Comparison of ENCODE assay signal across 8 cellular contexts in genomic region chr2:47521666-47522285, GRCh38. TPM values are rescaled to one million over a fixed set of nuclear protein-coding genes. Genes with fewer than 3 reads are reported as not detected.
DNase-seq lines count a peak whose midpoint lies in the region; ATAC-seq, FAIRE-seq and TF ChIP-seq lines count a peak whose summit lies in the region.

No MANE protein-coding gene starts in this region.

- CTCF ChIA-PET in activated CD8-positive, alpha-beta memory T cell treated with anti-CD3 and anti-CD28 coated beads, Interleukin-2, amount 10 ng/mL, durations not matched to agents 7 days and 5 days (lab: Charles Lee): interaction anchor here (1.1 to 3.4 kb wide), 6 partner anchors 11 to 246 kb away, joined by 3 to 15 read pairs (median 4); partner anchors contain the start of gene MSH2
- CTCF ChIA-PET in T-cell (lab: Charles Lee): no interaction called here

- peaks cover 28% of the 10 kb centered on the region for H3K4me1 Mint-ChIP-seq in activated CD8-positive, alpha-beta memory T cell treated with anti-CD3 and anti-CD28 coated beads, Interleukin-2, amount 10 ng/mL, durations not matched to agents 7 days and 5 days
- H3K4me1 Mint-ChIP-seq in T-cell (peaks cover 12 to 28% (median 18%) of the 10 kb centered on the region in 3 donors), H9 (peaks cover 21 to 30% of the 10 kb centered on the region in 2 experiments)

- H3K36me3 ChIP-seq in thoracic aorta: no peaks in the 10 kb centered on the region

- peaks cover 0 to 10% of the 10 kb centered on the region in 2 donors for H3K4me1 ChIP-seq in thoracic aorta (ENCODE audit: control insufficient read depth in 1 of 2, low read depth in 2 of 2)
- no peaks in the 10 kb centered on the region for H3K4me1 ChIP-seq in H9 (ENCODE audit: insufficient read depth, low read length)

- WGBS in H9 (ENCODE audit: extremely low coverage, insufficient read length, low lambda C conversion rate): no CpG with 5 or more reads among the region's 22 CpGs

- POLR2A ChIA-PET in T-cell (lab: Charles Lee): no interaction called here

- peak overlapping the region; percentile 42 for H3K4me3 ChIP-seq in fibroblast of pulmonary artery (replicated peaks; ENCODE audit: low read depth, low read length)
- peak overlapping the region; percentile 66 for H3K4me3 ChIP-seq in thoracic aorta

- no peak overlapping the region for H3K14ac ChIP-seq in H9 (ENCODE audit: insufficient read depth, low read length)

- no peak overlapping the region for H3T11ph ChIP-seq in H9 (ENCODE audit: low read length)

- no peaks in the 10 kb centered on the region for H3K9me3 Mint-ChIP-seq in activated CD8-positive, alpha-beta memory T cell treated with anti-CD3 and anti-CD28 coated beads, Interleukin-2, amount 10 ng/mL, durations not matched to agents 7 days and 5 days (ENCODE audit: low read depth)
- H3K9me3 Mint-ChIP-seq in T-cell (no peaks in the 10 kb centered on the region), H9 (no peaks in the 10 kb centered on the region)

- no peaks in the 10 kb centered on the region for H3K27me3 ChIP-seq in thoracic aorta (replicated peaks; ENCODE audit: insufficient read depth)
- H3K27me3 ChIP-seq in H9 (ENCODE audit: insufficient read depth, low read length): no peaks in the 10 kb centered on the region

- H2BK20ac ChIP-seq in H9 (ENCODE audit: low read depth, low read length, poor library complexity, severe bottlenecking): no peak overlapping the region

- H3K56ac ChIP-seq in H9 (ENCODE audit: insufficient read length, low read depth, low read length): no peak overlapping the region

- no peaks in the 10 kb centered on the region for H3K79me2 ChIP-seq in H9 (ENCODE audit: insufficient read depth, low read length)

- no peak for FAIRE-seq in D721Med (lab: Jason Lieb, UNC)

- no peak overlapping the region for H2AFZ ChIP-seq in H9 (ENCODE audit: low read length)

- no peak overlapping the region for H3K18ac ChIP-seq in H9 (ENCODE audit: insufficient read length, low read depth, low read length)

- H3K79me1 ChIP-seq in H9 (ENCODE audit: insufficient read depth, low read depth, low read length, poor library complexity, severe bottlenecking): no peaks in the 10 kb centered on the region

- no peaks in the 10 kb centered on the region for H3K27me3 Mint-ChIP-seq in activated CD8-positive, alpha-beta memory T cell treated with anti-CD3 and anti-CD28 coated beads, Interleukin-2, amount 10 ng/mL, durations not matched to agents 7 days and 5 days
- peaks cover 0 to 3% of the 10 kb centered on the region in 2 donors for H3K27me3 Mint-ChIP-seq in T-cell
- no peaks in the 10 kb centered on the region; the same call in 1 of the 2 replicates for H3K27me3 Mint-ChIP-seq in H9 (ENCODE audit: low read depth)

- no peak overlapping the region for H2BK5ac ChIP-seq in H9 (ENCODE audit: insufficient read length, low read length)

- H3K9me3 ChIP-seq in thoracic aorta (no peaks in the 10 kb centered on the region), H9 (ENCODE audit: control insufficient read depth, low read depth, low read length) (no peaks in the 10 kb centered on the region)

- no peak overlapping the region for H2BK120ac ChIP-seq in H9 (ENCODE audit: low read depth, low read length, poor library complexity, severe bottlenecking)

- H4K8ac ChIP-seq in H9 (replicated peaks; ENCODE audit: insufficient read length, low read depth, low read length): no peak overlapping the region

- no peak overlapping the region for H2BK12ac ChIP-seq in H9 (ENCODE audit: insufficient read length, low read depth, low read length)

- H3K4me3 Mint-ChIP-seq in activated CD8-positive, alpha-beta memory T cell treated with anti-CD3 and anti-CD28 coated beads, Interleukin-2, amount 10 ng/mL, durations not matched to agents 7 days and 5 days: peak overlapping the region; percentile 87
- peak overlapping the region; percentile 83 to 91 (median 83) for H3K4me3 Mint-ChIP-seq in T-cell
- no peak overlapping the region for H3K4me3 Mint-ChIP-seq in H9

- H2BK15ac ChIP-seq in H9 (ENCODE audit: low read depth, low read length): no peak overlapping the region

- no peak for DNase-seq in activated CD8-positive, alpha-beta memory T cell treated with anti-CD3 and anti-CD28 coated beads, Interleukin-2, amount 10 ng/mL, durations not matched to agents 7 days and 5 days
- no peak for DNase-seq in activated CD8-positive, alpha-beta memory T cell treated with anti-CD3 and anti-CD28 coated beads, Interleukin-2, amount 50 U/mL, for 48 hours
- no peak for DNase-seq in T-cell
- DNase-seq in fibroblast of pulmonary artery (ENCODE audit: low read depth): no peak
- no peak for DNase-seq in thoracic aorta (ENCODE audit: low spot score)
- DNase-seq in H9: no peak
- no peak for DNase-seq in NCI-H82 treated with DMSO at 0.1 percent for 48 hours (lab: John Stamatoyannopoulos, UW; ENCODE audit: unreplicated experiment)
- no peak for DNase-seq in D721Med (ENCODE audit: insufficient read length, low spot score)

- H3K4ac ChIP-seq in H9 (ENCODE audit: low read depth, low read length): no peak overlapping the region

- no peak for ATAC-seq in activated CD8-positive, alpha-beta memory T cell treated with anti-CD3 and anti-CD28 coated beads, Interleukin-2, amount 10 ng/mL, durations not matched to agents 7 days and 5 days
- ATAC-seq in T-cell (replicated peaks in 1 of 4) (no peak), thoracic aorta (ENCODE audit: insufficient number of reproducible peaks, low FRiP score, low read depth) (no peak)

- H4K20me1 ChIP-seq in H9 (ENCODE audit: control insufficient read depth, insufficient read depth, insufficient read length): no peaks in the 10 kb centered on the region

- no peak overlapping the region for H4K91ac ChIP-seq in H9 (ENCODE audit: insufficient read length, low read depth, low read length)

- H3K9ac ChIP-seq in H9 (ENCODE audit: extremely low read depth, insufficient read length, low read length): no peak overlapping the region

- H3K27ac ChIP-seq in thoracic aorta: no peak overlapping the region
- no peak overlapping the region for H3K27ac ChIP-seq in H9 (ENCODE audit: insufficient read length, low read depth, low read length)

- H3K4me2 ChIP-seq in H9 (ENCODE audit: insufficient read depth, insufficient read length, low read length): no peak overlapping the region

- H2AK5ac ChIP-seq in H9 (ENCODE audit: insufficient read length, low read length): no peak overlapping the region

- TF ChIP-seq CTCF in fibroblast of pulmonary artery (IDR thresholded peaks at IDR 0.05; ENCODE audit: low read length, missing control alignments) (no peak), thoracic aorta (IDR thresholded peaks at IDR 0.05) (no peak), H9 (conservative IDR thresholded peaks at IDR 0.05) (no peak), D721Med (IDR thresholded peaks at IDR 0.05; ENCODE audit: insufficient read depth, missing control alignments) (no peak)

- H3K23me2 ChIP-seq in H9 (ENCODE audit: insufficient read length, low read depth, low read length, poor library complexity, severe bottlenecking): no peaks in the 10 kb centered on the region

- peak overlapping the region; percentile 94 for H3K27ac Mint-ChIP-seq in activated CD8-positive, alpha-beta memory T cell treated with anti-CD3 and anti-CD28 coated beads, Interleukin-2, amount 10 ng/mL, durations not matched to agents 7 days and 5 days
- H3K27ac Mint-ChIP-seq in T-cell: peak overlapping the region; percentile 43 to 93
- no peak overlapping the region for H3K27ac Mint-ChIP-seq in H9

- no peak overlapping the region for H4K5ac ChIP-seq in H9 (ENCODE audit: insufficient read length, low read depth, low read length)

- no peaks in the 10 kb centered on the region for H3K36me3 Mint-ChIP-seq in activated CD8-positive, alpha-beta memory T cell treated with anti-CD3 and anti-CD28 coated beads, Interleukin-2, amount 10 ng/mL, durations not matched to agents 7 days and 5 days
- H3K36me3 Mint-ChIP-seq in T-cell: no peaks in the 10 kb centered on the region
- peaks cover 2 to 8% (median 2%) of the 10 kb centered on the region in 3 experiments; a peak in 4 of 7 replicates for H3K36me3 Mint-ChIP-seq in H9 (ENCODE audit: insufficient read depth in 1 of 3, low read depth in 3 of 3)

- no peak overlapping the region for H3K23ac ChIP-seq in H9 (ENCODE audit: insufficient read length, low read depth, low read length)

RNA-seq across cellular contexts. Expression of gene KCNK12, which starts 49.0 kb away (rescaled TPM):
- total RNA-seq in activated CD8-positive, alpha-beta memory T cell treated with anti-CD3 and anti-CD28 coated beads, Interleukin-2, amount 10 ng/mL, durations not matched to agents 7 days and 5 days: under 1 TPM; 0.35 to 0.45 TPM
- total RNA-seq in T-cell (under 1 TPM; 0.10 to 0.44 (median 0.37) TPM), thoracic aorta (not detected), H9 (2021) (7.8 and 8.1 TPM in 2 replicates)

Comparison
In these comparisons a context has a peak if more than half of its experiments do, and no peak if none do; other contexts are left out.
1. H3K27ac Mint-ChIP-seq: peak in activated CD8-positive, alpha-beta memory T cell treated with anti-CD3 and anti-CD28 coated beads, Interleukin-2, amount 10 ng/mL, durations not matched to agents 7 days and 5 days (single experiment) and T-cell (2 of 2); none in H9 (0 of 3).
2. H3K4me3 Mint-ChIP-seq: peak in activated CD8-positive, alpha-beta memory T cell treated with anti-CD3 and anti-CD28 coated beads, Interleukin-2, amount 10 ng/mL, durations not matched to agents 7 days and 5 days (single experiment) and T-cell (3 of 3); none in H9 (0 of 2).